8 cellular contexts compared by ENCODE assay signal in genomic region chrX:65034641-65035450, GRCh38.
A peak's percentile ranks its signal among the peaks of the same experiment; 100 is the strongest.
DNase-seq lines count a peak whose midpoint lies in the region; ATAC-seq and TF ChIP-seq lines count a peak whose summit lies in the region.

TSS of gene ZC3H12B (plus strand) at chrX:65034826.

- no peaks in the 10 kb centered on the region for H4K20me1 ChIP-seq in DND-41 (ENCODE audit: insufficient read depth, low read length)

- peak within 1 kb of the TSS; percentile 90 for H2AFZ ChIP-seq in DND-41 (ENCODE audit: low read depth, low read length)

- H3K27me3 ChIP-seq in DND-41 (ENCODE audit: insufficient read depth, low read length, poor library complexity) = no peaks in the 10 kb centered on the region

- peak; percentile 87 for DNase-seq in DND-41
- peak; percentile 67 to 72 for DNase-seq in cardiac fibroblast (ENCODE audit: low read depth in 2 of 2)
- peak; percentile 53 for DNase-seq in iris pigment epithelial cell (ENCODE audit: low read depth)
- peak; percentile 75 for DNase-seq in stimulated activated CD4-positive, alpha-beta T cell treated with anti-CD3 and anti-CD28 coated beads, Interleukin-12 subunit alpha, Interleukin-12 subunit beta, amount 100 ng/mL, for 4 hours
- no peak for DNase-seq in SIG-M5 (lab: John Stamatoyannopoulos, UW)

- H3K79me2 ChIP-seq in DND-41 (ENCODE audit: insufficient read depth, low read length) = peaks cover 44% of the 10 kb centered on the region

- peak within 1 kb of the TSS; percentile 53 to 96 for H3K4me3 ChIP-seq in DND-41 (ENCODE audit: low read depth in 1 of 2, low read length in 2 of 2)
- peak within 1 kb of the TSS; percentile 50 for H3K4me3 ChIP-seq in WI38 (ENCODE audit: low read depth, low read length)
- H3K4me3 ChIP-seq in cardiac fibroblast (replicated peaks in 1 of 2; ENCODE audit: low read depth in 2 of 2, low read length in 2 of 2) = peak within 1 kb of the TSS; percentile 47 to 49

- peak within 1 kb of the TSS; percentile 76 for H3K4me2 ChIP-seq in DND-41 (ENCODE audit: insufficient read depth, low read length)

- H3K36me3 ChIP-seq in DND-41 (ENCODE audit: insufficient read depth, low read length) (no peaks in the 10 kb centered on the region), KOPT-K1 (ENCODE audit: insufficient read depth, low read length) (no peaks in the 10 kb centered on the region)

- TF ChIP-seq CTCF in DND-41 (IDR thresholded peaks at IDR 0.05; ENCODE audit: borderline replicate concordance, extremely low read depth, low read length, poor library complexity, severe bottlenecking) = peak; percentile 68
- peak; percentile 16; the same call in 1 of the 2 replicates for TF ChIP-seq CTCF in WI38 (IDR thresholded peaks at IDR 0.05; ENCODE audit: low read depth, low read length)
- peak; percentile 29 for TF ChIP-seq CTCF in cardiac fibroblast (IDR thresholded peaks at IDR 0.05; ENCODE audit: low read depth, low read length)

- H3K9ac ChIP-seq in DND-41 (ENCODE audit: low read depth, low read length) = peak within 1 kb of the TSS; percentile 92

- H3K9me3 ChIP-seq in DND-41 (ENCODE audit: insufficient read depth, low read length, severe bottlenecking) = no peaks in the 10 kb centered on the region
- H3K9me3 ChIP-seq in KOPT-K1 (ENCODE audit: insufficient read depth, low read length, poor library complexity, severe bottlenecking) = no peaks in the 10 kb centered on the region

- peaks cover 45% of the 10 kb centered on the region for H3K4me1 ChIP-seq in DND-41 (ENCODE audit: insufficient read depth, low read length)

- ATAC-seq in DND-41 (ENCODE audit: insufficient read depth, low read depth) = peak; percentile 85
- ATAC-seq in GM21576 (IDR thresholded peaks at IDR 0.05; ENCODE audit: unreplicated experiment) = peak; percentile 93

- H3K27ac ChIP-seq in DND-41 (ENCODE audit: low read length) (peak within 1 kb of the TSS; percentile 99), KOPT-K1 (ENCODE audit: low read depth, low read length, poor library complexity, severe bottlenecking) (peak within 1 kb of the TSS; percentile 95)

Comparison
In these comparisons a context has a peak if more than half of its experiments do, and no peak if none do; other contexts are left out.
1. CTCF ChIP-seq: peak in every context shown above with its lines; median percentile 68 in DND-41; 29 in cardiac fibroblast; 16 in WI38.